9 cellular contexts compared by ENCODE assay signal in genomic region chr16:57998992-57999365, GRCh38. TPM values are rescaled to one million over a fixed set of nuclear protein-coding genes. Genes with fewer than 3 reads are reported as not detected.
A peak's percentile ranks its signal among the peaks of the same experiment; 100 is the strongest.
DNase-seq lines count a peak whose midpoint lies in the region; ATAC-seq and TF ChIP-seq lines count a peak whose summit lies in the region.
"Had no signal": no experiment of that assay in that cellular context is flagged by ENCODE, and none has a peak within 500 bp of the region (broad histone marks: within the 10 kb centered on the region; RNA-seq: fewer than 3 reads in every experiment).

No MANE protein-coding gene starts in this region.

- POLR2A ChIA-PET in SK-N-SH (lab: Yijun Ruan, JAX) (no interaction called here), WTC11 (lab: Charles Lee) (interaction anchor here (1.0 kb wide), 1 partner anchor 131 kb away, joined by 3 read pairs; the partner anchor contains the start of gene CFAP20)

- no peaks in the 10 kb centered on the region for H3K9me2 ChIP-seq in SK-N-SH

- TF ChIP-seq EP300 in SK-N-SH (IDR thresholded peaks at IDR 0.05; ENCODE audit: borderline replicate concordance in 1 of 2, low read depth in 1 of 2, low read length in 1 of 2): no peak

- DNase-seq in SK-N-SH (no peak), WTC11 (ENCODE audit: low spot score) (no peak), fibroblast of the aortic adventitia (ENCODE audit: low read depth) (peak; percentile 47), spleen (peak; percentile 79), substantia nigra (lab: John Stamatoyannopoulos, UW) (no peak), kidney tubule cell (ENCODE audit: low spot score) (no peak)

- H4K20me1 ChIP-seq in SK-N-SH (ENCODE audit: insufficient read depth): 0 out of 2 replicates have a peak, but pooled peaks cover 6% of the 10 kb centered on the region

- no peak overlapping the region for H3K27ac Mint-ChIP-seq in WTC11

- H3K9me3 ChIP-seq in SK-N-SH (no peaks in the 10 kb centered on the region), spleen (no peaks in the 10 kb centered on the region)

- TF ChIP-seq POLR2A in spleen (IDR thresholded peaks at IDR 0.05): no peak

- H3K79me2 ChIP-seq in SK-N-SH (ENCODE audit: insufficient read depth): peaks cover 20% of the 10 kb centered on the region

- intact Hi-C loops in spleen (cut with DNase I; ENCODE audit: low total_unique reads): no loop called here

- no peak for ATAC-seq in SK-N-SH treated with all-trans-retinoic acid at 6 μM for 48 hours
- no peak for ATAC-seq in WTC11
- ATAC-seq in HG03097 (IDR thresholded peaks at IDR 0.05; ENCODE audit: low FRiP score, unreplicated experiment): no peak

- H3K9me3 Mint-ChIP-seq in WTC11: no peaks in the 10 kb centered on the region

- no peak for TF ChIP-seq RAD21 in SK-N-SH (IDR thresholded peaks at IDR 0.05; ENCODE audit: low read length)

- H3F3A ChIP-seq in SK-N-SH (replicated peaks; ENCODE audit: insufficient read depth): peaks cover 4% of the 10 kb centered on the region

- H3K27me3 ChIP-seq in SK-N-SH (ENCODE audit: insufficient read depth) (no peaks in the 10 kb centered on the region), spleen (replicated peaks in 1 of 7) (no peaks in the 10 kb centered on the region)

- CTCF ChIA-PET in SK-N-SH (lab: Yijun Ruan, JAX): interaction anchor here (1.2 to 6.2 kb wide), 10 partner anchors 9 to 263 kb away, joined by 3 to 71 read pairs (median 6); partner anchors contain the start of genes CNGB1 and KATNB1
- CTCF ChIA-PET in WTC11 (lab: Charles Lee): interaction anchor here (0.5 to 6.1 kb wide), 9 partner anchors 14 to 537 kb away, joined by 4 to 56 read pairs (median 6); partner anchors contain the start of gene POLR2C

- peaks cover 23% of the 10 kb centered on the region for H3K4me1 Mint-ChIP-seq in WTC11

- H3K36me3 ChIP-seq in SK-N-SH (replicated peaks in 1 of 2; ENCODE audit: control insufficient read depth in 1 of 2, insufficient read depth in 2 of 2, low read length in 1 of 2) (peaks cover 8 to 35% of the 10 kb centered on the region in 2 experiments), spleen (peaks cover 7 to 54% (median 36%) of the 10 kb centered on the region in 6 donors)

- WGBS in SK-N-SH (ENCODE audit: low lambda C conversion rate): 100% methylated on average over 3 of the region's 3 CpGs
- WGBS in spleen, 5 donors: 43 to 80% (median 57%) methylated on average over 3 of the region's 3 CpGs

- peak overlapping the region; percentile 99 for H3K4me2 ChIP-seq in SK-N-SH

- no peaks in the 10 kb centered on the region for H3K27me3 Mint-ChIP-seq in WTC11 (ENCODE audit: low read depth)

- peak overlapping the region in 1 of 2 experiments; percentile 94; a peak in 1 of 4 replicates for H3K4me3 ChIP-seq in SK-N-SH (ENCODE audit: low read depth in 2 of 2, low read length in 1 of 2)
- peak overlapping the region; percentile 73 for H3K4me3 ChIP-seq in fibroblast of the aortic adventitia (ENCODE audit: low read depth, low read length)
- peak overlapping the region in 5 of 8 donors; percentile 67 to 88 (median 77) for H3K4me3 ChIP-seq in spleen

- H3K36me3 Mint-ChIP-seq in WTC11: peaks cover 7% of the 10 kb centered on the region

- H2AFZ ChIP-seq in SK-N-SH (ENCODE audit: low read depth): no peak overlapping the region

- peaks cover 0 to 18% of the 10 kb centered on the region in 2 experiments; a peak in 2 of 4 replicates for H3K4me1 ChIP-seq in SK-N-SH (ENCODE audit: control insufficient read depth in 1 of 2, insufficient read depth in 2 of 2, low read depth in 1 of 2, low read length in 1 of 2)
- peaks cover 21 to 93% (median 67%) of the 10 kb centered on the region in 6 donors for H3K4me1 ChIP-seq in spleen

- H3K27ac ChIP-seq in SK-N-SH (ENCODE audit: low read depth in 2 of 2, low read length in 1 of 2) (no peak overlapping the region), spleen (peak overlapping the region; percentile 19 to 98 (median 96)), substantia nigra (ENCODE audit: low read depth, low read length, poor library complexity, severe bottlenecking) (no peak overlapping the region)
- H3K27ac ChIP-seq: 22Rv1 had no signal

- peak overlapping the region; percentile 89; the same call in 1 of the 2 replicates for H3K9ac ChIP-seq in SK-N-SH

- TF ChIP-seq CTCF in SK-N-SH (IDR thresholded peaks at IDR 0.05): no peak
- no peak for TF ChIP-seq CTCF in WTC11 (IDR thresholded peaks at IDR 0.05)
- no peak for TF ChIP-seq CTCF in fibroblast of the aortic adventitia (IDR thresholded peaks at IDR 0.05; ENCODE audit: insufficient read depth, low read length)
- no peak for TF ChIP-seq CTCF in spleen (IDR thresholded peaks at IDR 0.05 in 8 of 11, conservative IDR thresholded peaks at IDR 0.05 in 3 of 11)

- peak overlapping the region; percentile 64 for H3K4me3 Mint-ChIP-seq in WTC11

TF ChIP-seq in SK-N-SH, 30 proteins besides CTCF, POLR2A, EP300 and RAD21:
- no peak for TF ChIP-seq GATA2 (CRISPR knock-in tag; IDR thresholded peaks at IDR 0.05)
- TF ChIP-seq SIN3A (IDR thresholded peaks at IDR 0.05; ENCODE audit: borderline replicate concordance, low read depth, low read length): no peak
- TF ChIP-seq NFIC (IDR thresholded peaks at IDR 0.05; ENCODE audit: borderline replicate concordance): no peak
- TF ChIP-seq RFX5 (IDR thresholded peaks at IDR 0.05; ENCODE audit: low read length): no peak

TF ChIP-seq in SK-N-SH treated with all-trans-retinoic acid at 6 μM for 48 hours, 23 proteins besides CTCF, POLR2A, EP300 and RAD21 (continues in another document):
- TF ChIP-seq CSDC2 (CRISPR knock-in tag; IDR thresholded peaks at IDR 0.05) (no peak), OSR1 (CRISPR knock-in tag; IDR thresholded peaks at IDR 0.05) (no peak), ZNF8 (CRISPR knock-in tag; IDR thresholded peaks at IDR 0.05) (no peak), BACH2 (CRISPR knock-in tag; IDR thresholded peaks at IDR 0.05; ENCODE audit: borderline replicate concordance) (no peak), GLIS3 (CRISPR knock-in tag; IDR thresholded peaks at IDR 0.05) (no peak), ZNF70 (CRISPR knock-in tag; IDR thresholded peaks at IDR 0.05) (no peak), ZNF565 (CRISPR knock-in tag; conservative IDR thresholded peaks at IDR 0.05; ENCODE audit: low read depth) (no peak), ZFP3 (CRISPR knock-in tag; IDR thresholded peaks at IDR 0.05) (no peak), RARB (CRISPR knock-in tag; IDR thresholded peaks at IDR 0.05) (no peak), SNAI2 (CRISPR knock-in tag; IDR thresholded peaks at IDR 0.05) (no peak), PPARA (CRISPR knock-in tag; IDR thresholded peaks at IDR 0.05; ENCODE audit: borderline replicate concordance) (no peak)

TF ChIP-seq in WTC11, 78 proteins besides CTCF, POLR2A, EP300 and RAD21 (continues in another document):
- TF ChIP-seq ZBTB43 (CRISPR knock-in tag; IDR thresholded peaks at IDR 0.05) (no peak), HMGXB4 (CRISPR knock-in tag; IDR thresholded peaks at IDR 0.05) (no peak), ZNF138 (CRISPR knock-in tag; conservative IDR thresholded peaks at IDR 0.05) (no peak)

RNA-seq across cellular contexts. Expression of gene ZNF319, which starts 1.5 kb away (rescaled TPM):
- polyA plus RNA-seq in SK-N-SH (2012; rRNA removed) (4.8 and 7.6 TPM in 2 replicates), spleen (1 to 10 TPM; 3.0 to 7.6 (median 3.4) TPM)
- 3.2 and 5.1 TPM in 2 replicates for polyA plus RNA-seq in SK-N-SH (2012; cell fraction: cytosol; rRNA removed)
- polyA plus RNA-seq in SK-N-SH (2012; cell fraction: nucleus; rRNA removed): 8.5 and 8.8 TPM in 2 replicates
- total RNA-seq in WTC11 (2021) (4.6 to 5.5 TPM (median 5.3 TPM) in 3 replicates), fibroblast of the aortic adventitia (ENCODE audit: low replicate concordance) (2.3 and 4.8 TPM in 2 replicates), spleen (10 to 100 TPM; 13.0 to 23.4 (median 17.4) TPM)

RNA-seq across cellular contexts. Expression of gene USB1, which starts 2.2 kb away (rescaled TPM):
- polyA plus RNA-seq in SK-N-SH (2012; rRNA removed) (87.3 and 94.1 TPM in 2 replicates), spleen (10 to 100 TPM; 17.7 to 25.4 (median 18.9) TPM)
- polyA plus RNA-seq in SK-N-SH (2012; cell fraction: cytosol; rRNA removed): 53.0 and 69.3 TPM in 2 replicates
- 39.0 and 44.4 TPM in 2 replicates for polyA plus RNA-seq in SK-N-SH (2012; cell fraction: nucleus; rRNA removed)
- total RNA-seq in WTC11 (2021) (67.1 to 75.2 TPM (median 69.6 TPM) in 3 replicates), fibroblast of the aortic adventitia (ENCODE audit: low replicate concordance) (7.0 and 15.8 TPM in 2 replicates), spleen (10 to 100 TPM; 35.0 to 78.4 (median 49.5) TPM)

RNA-seq across cellular contexts. Expression of gene MMP15, which starts 26.6 kb away (rescaled TPM):
- polyA plus RNA-seq in SK-N-SH (2012; rRNA removed) (2.6 and 3.1 TPM in 2 replicates), spleen (1 to 10 TPM; 2.3 to 5.7 (median 2.9) TPM)
- polyA plus RNA-seq in SK-N-SH (2012; cell fraction: cytosol; rRNA removed): 1.1 and 2.2 TPM in 2 replicates
- 3.5 and 3.9 TPM in 2 replicates for polyA plus RNA-seq in SK-N-SH (2012; cell fraction: nucleus; rRNA removed)
- total RNA-seq in WTC11 (2021) (55.5 to 60.7 TPM (median 58.2 TPM) in 3 replicates), fibroblast of the aortic adventitia (ENCODE audit: low replicate concordance) (1.3 and 2.4 TPM in 2 replicates), spleen (10 to 100 TPM in 6 of 7 donors, 1 to 10 TPM in 1; 6.5 to 24.2 (median 16.9) TPM)

RNA-seq across cellular contexts. Expression of gene CNGB1, which starts 28.1 kb away (rescaled TPM):
- polyA plus RNA-seq in SK-N-SH (2012; rRNA removed): 0.05 TPM in 1 of 2 replicates, not detected in the other
- polyA plus RNA-seq in SK-N-SH (2012; cell fraction: cytosol; rRNA removed): under 0.01 TPM in 1 of 2 replicates, not detected in the other
- 0.05 TPM in 1 of 2 replicates, not detected in the other for polyA plus RNA-seq in SK-N-SH (2012; cell fraction: nucleus; rRNA removed)
- total RNA-seq in WTC11 (2021): not detected in 3 replicates
- not detected in 2 replicates for total RNA-seq in fibroblast of the aortic adventitia (ENCODE audit: low replicate concordance)
- not detected for total RNA-seq in spleen
- polyA plus RNA-seq in spleen: under 1 TPM in 2 of 3 donors, not detected in 1; 0.02 to 0.12 TPM

Comparison
In these comparisons a context has a peak if more than half of its experiments do, and no peak if none do; other contexts are left out.
1. DNase-seq: peak in fibroblast of the aortic adventitia (single experiment) and spleen (single experiment); none in SK-N-SH (single experiment), WTC11 (single experiment), substantia nigra (0 of 49) and kidney tubule cell (single experiment).
2. H3K27ac ChIP-seq: peak in spleen (8 of 8); none in SK-N-SH (0 of 2) and substantia nigra (single experiment).